ENCODE assay signal across 9 cellular contexts in the genomic region with DNA sequence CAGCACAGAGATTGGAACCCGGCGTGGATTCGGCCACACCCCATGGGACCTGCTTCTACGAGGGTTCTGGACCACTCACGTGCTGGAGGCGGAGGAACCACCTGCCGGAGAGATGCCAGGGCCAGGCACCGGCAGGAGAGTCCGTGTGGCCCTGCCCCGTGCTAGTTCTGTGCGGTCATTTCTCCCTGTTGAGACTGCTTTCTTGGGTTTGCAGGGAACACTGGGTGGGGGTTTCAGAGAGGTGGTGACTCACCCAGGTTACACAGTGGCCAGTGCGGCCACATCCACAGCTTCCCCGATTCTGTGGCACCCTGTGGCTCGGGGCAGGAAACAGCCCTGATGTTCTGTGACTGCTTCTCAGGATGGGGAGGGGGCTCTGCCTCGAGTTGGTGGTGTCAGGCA. TPM values are rescaled to one million over a fixed set of nuclear protein-coding genes. Genes with fewer than 3 reads are reported as not detected.
DNase-seq lines count a peak whose midpoint lies in the region; ATAC-seq and TF ChIP-seq lines count a peak whose summit lies in the region.
"Had no signal": no experiment of that assay in that cellular context is flagged by ENCODE, and none has a peak within 500 bp of the region (broad histone marks: within the 10 kb centered on the region; RNA-seq: fewer than 3 reads in every experiment).

No MANE protein-coding gene starts in this region.

- peak overlapping the region; percentile 41 for H3K27ac ChIP-seq in CD4-positive, CD25-positive, alpha-beta regulatory T cell (ENCODE audit: insufficient read depth, low read length, poor library complexity, severe bottlenecking)
- peak overlapping the region; percentile 65 for H3K27ac ChIP-seq in breast epithelium

- H3K27me3 ChIP-seq in CD4-positive, CD25-positive, alpha-beta regulatory T cell (ENCODE audit: control insufficient read depth, insufficient read depth, low read length) = no peaks in the 10 kb centered on the region
- H3K27me3 ChIP-seq in MG63 (no peaks in the 10 kb centered on the region), breast epithelium (no peaks in the 10 kb centered on the region)

- no peak for DNase-seq in CD4-positive, CD25-positive, alpha-beta regulatory T cell
- DNase-seq in MG63 = peak; percentile 63
- peak in 1 of 2 donors; percentile 51 for DNase-seq in breast epithelium (ENCODE audit: low spot score in 2 of 2)
- no peak for DNase-seq in neural crest cell (ENCODE audit: low read depth, low spot score)
- no peak for DNase-seq in OCI-M2 (lab: John Stamatoyannopoulos, UW; ENCODE audit: unreplicated experiment)
- DNase-seq: NCI-H2171 treated with DMSO at 0.1 percent for 48 hours had no signal

- H3K27me3 Mint-ChIP-seq in CD4-positive, CD25-positive, alpha-beta regulatory T cell = peaks cover 23% of the 10 kb centered on the region
- H3K27me3 Mint-ChIP-seq in neural crest cell (ENCODE audit: low read depth) = peaks cover 48% of the 10 kb centered on the region

- no peak overlapping the region for H3K4me3 Mint-ChIP-seq in CD4-positive, CD25-positive, alpha-beta regulatory T cell
- H3K4me3 Mint-ChIP-seq in neural crest cell = peak overlapping the region; percentile 34

- H3K9me3 ChIP-seq in CD4-positive, CD25-positive, alpha-beta regulatory T cell (ENCODE audit: control insufficient read depth in 2 of 2, low read length in 2 of 2) = peaks cover 4 to 6% of the 10 kb centered on the region in 2 experiments
- H3K9me3 ChIP-seq in MG63 (no peaks in the 10 kb centered on the region), breast epithelium (peaks cover 5 to 7% of the 10 kb centered on the region in 2 donors)

- H3K4me3 ChIP-seq in CD4-positive, CD25-positive, alpha-beta regulatory T cell (ENCODE audit: low read depth, low read length) = no peak overlapping the region
- H3K4me3 ChIP-seq in MG63 (no peak overlapping the region), breast epithelium (no peak overlapping the region)

- peaks cover 0 to 28% (median 5%) of the 10 kb centered on the region in 4 donors for H3K4me1 Mint-ChIP-seq in CD4-positive, CD25-positive, alpha-beta regulatory T cell
- H3K4me1 Mint-ChIP-seq in neural crest cell = peaks cover 15% of the 10 kb centered on the region

- no peaks in the 10 kb centered on the region for H3K36me3 ChIP-seq in CD4-positive, CD25-positive, alpha-beta regulatory T cell (ENCODE audit: control insufficient read depth, insufficient read depth, low read length)
- peaks cover under 1% of the 10 kb centered on the region; the same call in 1 of the 2 replicates for H3K36me3 ChIP-seq in MG63
- no peaks in the 10 kb centered on the region for H3K36me3 ChIP-seq in breast epithelium

- peaks cover 0 to 10% (median 6%) of the 10 kb centered on the region in 7 donors for H3K9me3 Mint-ChIP-seq in CD4-positive, CD25-positive, alpha-beta regulatory T cell
- peaks cover 2% of the 10 kb centered on the region for H3K9me3 Mint-ChIP-seq in neural crest cell

- TF ChIP-seq CTCF in breast epithelium (IDR thresholded peaks at IDR 0.05) (no peak), neural crest cell (conservative IDR thresholded peaks at IDR 0.05) (no peak)

- H3K4me1 ChIP-seq in CD4-positive, CD25-positive, alpha-beta regulatory T cell (ENCODE audit: control insufficient read depth, insufficient read depth, low read length, poor library complexity, severe bottlenecking) = peaks cover 38% of the 10 kb centered on the region
- peaks cover 4 to 8% of the 10 kb centered on the region in 2 donors for H3K4me1 ChIP-seq in breast epithelium

- no peak for ATAC-seq in CD4-positive, CD25-positive, alpha-beta regulatory T cell (ENCODE audit: low read depth in 2 of 2)
- no peak for ATAC-seq in GM19023 (IDR thresholded peaks at IDR 0.05; ENCODE audit: unreplicated experiment)
- ATAC-seq in HG03439 (IDR thresholded peaks at IDR 0.05; ENCODE audit: unreplicated experiment) = no peak
- ATAC-seq in GM21526 (IDR thresholded peaks at IDR 0.05; ENCODE audit: low FRiP score, unreplicated experiment) = no peak

- intact Hi-C loops in breast epithelium (cut with DNase I; ENCODE audit: low total_unique reads) = no loop called here

- H3K27ac Mint-ChIP-seq in CD4-positive, CD25-positive, alpha-beta regulatory T cell = peak overlapping the region in 2 of 3 donors; percentile 38 to 55
- H3K27ac Mint-ChIP-seq in neural crest cell (ENCODE audit: unreplicated experiment) = no peak overlapping the region

- no peaks in the 10 kb centered on the region for H3K36me3 Mint-ChIP-seq in CD4-positive, CD25-positive, alpha-beta regulatory T cell
- H3K36me3 Mint-ChIP-seq in neural crest cell (ENCODE audit: low read depth) = peaks cover 9% of the 10 kb centered on the region

- no peak for TF ChIP-seq POLR2A in breast epithelium (IDR thresholded peaks at IDR 0.05)

RNA-seq across cellular contexts. Expression of gene PHLDA2, which starts 3.6 kb away (rescaled TPM):
- 1.3 TPM for total RNA-seq in CD4-positive, CD25-positive, alpha-beta regulatory T cell
- polyA plus RNA-seq in CD4-positive, CD25-positive, alpha-beta regulatory T cell = 1 to 10 TPM; 1.1 to 3.4 (median 1.4) TPM
- total RNA-seq in MG63 (2014; rRNA removed; shearing (Covaris generic); ENCODE audit: low replicate concordance) = 4.0 and 26.4 TPM in 2 replicates
- total RNA-seq in breast epithelium (1 to 10 TPM in 2 of 3 donors, not detected in 1; 2.0 to 2.3 TPM), neural crest cell (1.1 and 1.6 TPM in 2 replicates)

RNA-seq across cellular contexts. Expression of gene CDKN1C, which starts 47.3 kb away (rescaled TPM):
- total RNA-seq in CD4-positive, CD25-positive, alpha-beta regulatory T cell = 4.1 TPM
- 1 to 10 TPM; 1.1 to 1.3 (median 1.2) TPM for polyA plus RNA-seq in CD4-positive, CD25-positive, alpha-beta regulatory T cell
- total RNA-seq in MG63 (2014; rRNA removed; shearing (Covaris generic); ENCODE audit: low replicate concordance) = 0.56 TPM in 1 of 2 replicates, not detected in the other
- total RNA-seq in breast epithelium (100 to 1,000 TPM in 1 of 3 donors, 10 to 100 TPM in 2; 48.2 to 136 (median 88.8) TPM), neural crest cell (78.3 and 80.0 TPM in 2 replicates)

RNA-seq across cellular contexts. Expression of gene NAP1L4, which starts 59.3 kb away (rescaled TPM):
- total RNA-seq in CD4-positive, CD25-positive, alpha-beta regulatory T cell = 351 TPM
- polyA plus RNA-seq in CD4-positive, CD25-positive, alpha-beta regulatory T cell = 100 to 1,000 TPM; 210 to 266 (median 227) TPM
- 98.0 and 116 TPM in 2 replicates for total RNA-seq in MG63 (2014; rRNA removed; shearing (Covaris generic); ENCODE audit: low replicate concordance)
- 100 to 1,000 TPM in 1 of 3 donors, 10 to 100 TPM in 2; 87.1 to 167 (median 98.3) TPM for total RNA-seq in breast epithelium
- 219 and 224 TPM in 2 replicates for total RNA-seq in neural crest cell
